ENCODE assay signal across 9 cellular contexts in genomic region chr2:10911291-10912075, GRCh38. TPM values are rescaled to one million over a fixed set of nuclear protein-coding genes. Genes with fewer than 3 reads are reported as not detected.
DNase-seq lines count a peak whose midpoint lies in the region; ATAC-seq lines count a peak whose summit lies in the region.
"Had no signal": no experiment of that assay in that cellular context is flagged by ENCODE, and none has a peak within 500 bp of the region (broad histone marks: within the 10 kb centered on the region; RNA-seq: fewer than 3 reads in every experiment).

A gene with protein sequence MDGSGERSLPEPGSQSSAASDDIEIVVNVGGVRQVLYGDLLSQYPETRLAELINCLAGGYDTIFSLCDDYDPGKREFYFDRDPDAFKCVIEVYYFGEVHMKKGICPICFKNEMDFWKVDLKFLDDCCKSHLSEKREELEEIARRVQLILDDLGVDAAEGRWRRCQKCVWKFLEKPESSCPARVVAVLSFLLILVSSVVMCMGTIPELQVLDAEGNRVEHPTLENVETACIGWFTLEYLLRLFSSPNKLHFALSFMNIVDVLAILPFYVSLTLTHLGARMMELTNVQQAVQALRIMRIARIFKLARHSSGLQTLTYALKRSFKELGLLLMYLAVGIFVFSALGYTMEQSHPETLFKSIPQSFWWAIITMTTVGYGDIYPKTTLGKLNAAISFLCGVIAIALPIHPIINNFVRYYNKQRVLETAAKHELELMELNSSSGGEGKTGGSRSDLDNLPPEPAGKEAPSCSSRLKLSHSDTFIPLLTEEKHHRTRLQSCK (plus strand): TSS chr2:10911934. CDS start chr2:10912427, 493 bp downstream.

- DNase-seq in ACHN (peak; percentile 75), HT1080 (ENCODE audit: low read depth) (peak; percentile 58), RPMI7951 (ENCODE audit: low read depth) (peak; percentile 52), fibroblast of gingiva (ENCODE audit: low read depth) (peak; percentile 57), OCI-M2 (lab: John Stamatoyannopoulos, UW; ENCODE audit: unreplicated experiment) (no peak)
- DNase-seq in naive thymus-derived CD8-positive, alpha-beta T cell: no peak
- no peak for DNase-seq in activated CD4-positive, alpha-beta T cell treated with anti-CD3 and anti-CD28 coated beads for 1 hour

- H3K4me1 Mint-ChIP-seq in naive thymus-derived CD8-positive, alpha-beta T cell: peaks cover 0 to 12% (median 3%) of the 10 kb centered on the region in 4 donors

- H3K9me3 Mint-ChIP-seq in naive thymus-derived CD8-positive, alpha-beta T cell: no peaks in the 10 kb centered on the region

- peaks cover 14 to 58% (median 32%) of the 10 kb centered on the region in 5 donors for H3K27me3 Mint-ChIP-seq in naive thymus-derived CD8-positive, alpha-beta T cell

- in situ Hi-C loops in ACHN (cut with HindIII; ENCODE audit: low pct_ligation_motif_present, low pct_unique_long_range_greater_than_20kb, low sequenced_read_pairs): no loop called here

- no peaks in the 10 kb centered on the region for H3K36me3 Mint-ChIP-seq in naive thymus-derived CD8-positive, alpha-beta T cell

- POLR2A ChIA-PET in naive thymus-derived CD8-positive, alpha-beta T cell (lab: Charles Lee): interaction anchor here (0.6 kb wide), 1 partner anchor 552 kb away, joined by 7 read pairs; no protein-coding TSS in a partner anchor

- ATAC-seq in naive thymus-derived CD8-positive, alpha-beta T cell: no peak
- no peak for ATAC-seq in HG02588 (IDR thresholded peaks at IDR 0.05; ENCODE audit: unreplicated experiment)

- peak within 1 kb of the TSS in 9 of 10 donors; percentile 3 to 78 (median 40) for H3K4me3 Mint-ChIP-seq in naive thymus-derived CD8-positive, alpha-beta T cell

- no peak within 1 kb of the TSS for H3K27ac Mint-ChIP-seq in naive thymus-derived CD8-positive, alpha-beta T cell

RNA-seq across cellular contexts. Expression of the gene that starts here (rescaled TPM):
- 0.07 and 0.14 TPM in 2 replicates for total RNA-seq in HT1080 (2014; rRNA removed; shearing (Covaris generic))
- 0.09 and 0.14 TPM in 2 replicates for polyA plus RNA-seq in HT1080 (2015; cell fraction: cytosol; rRNA removed)
- polyA plus RNA-seq in HT1080 (2015; cell fraction: nucleus; rRNA removed): 0.05 and 0.08 TPM in 2 replicates
- 0.49 TPM in 1 of 2 replicates, not detected in the other for total RNA-seq in RPMI7951 (2014; rRNA removed; shearing (Covaris generic))
- not detected for total RNA-seq in naive thymus-derived CD8-positive, alpha-beta T cell
- not detected for polyA plus RNA-seq in naive thymus-derived CD8-positive, alpha-beta T cell
- total RNA-seq: subcutaneous adipose tissue had no signal

Comparison
In these comparisons a context has a peak if more than half of its experiments do, and no peak if none do; other contexts are left out.
1. Peak in DNase-seq in HT1080; RNA of the gene not detected or under 1 TPM.
2. Peak in DNase-seq in RPMI7951; RNA of the gene not detected or under 1 TPM.
3. DNase-seq: peak in ACHN (single experiment) and fibroblast of gingiva (single experiment); none in naive thymus-derived CD8-positive, alpha-beta T cell (0 of 10), OCI-M2 (single experiment) and activated CD4-positive, alpha-beta T cell treated with anti-CD3 and anti-CD28 coated beads for 1 hour (single experiment).